9 cellular contexts compared by ENCODE assay signal in genomic region chr11:95641506-95641905, GRCh38.
DNase-seq lines count a peak whose midpoint lies in the region; ATAC-seq and TF ChIP-seq lines count a peak whose summit lies in the region.
"Had no signal": no experiment of that assay in that cellular context is flagged by ENCODE, and none has a peak within 500 bp of the region (broad histone marks: within the 10 kb centered on the region; RNA-seq: fewer than 3 reads in every experiment).

No MANE protein-coding gene starts in this region.

- H3K4me1 ChIP-seq in upper lobe of right lung (peaks cover 5% of the 10 kb centered on the region), neuronal stem cell (ENCODE audit: control insufficient read depth in 2 of 2, insufficient read depth in 1 of 2, low read depth in 1 of 2, low read length in 2 of 2) (no peaks in the 10 kb centered on the region), uterus (no peaks in the 10 kb centered on the region)

- peak; percentile 39 for DNase-seq in activated naive CD8-positive, alpha-beta T cell treated with anti-CD3 and anti-CD28 coated beads for 36 hours
- DNase-seq in upper lobe of right lung (peak; percentile 69), neuronal stem cell (ENCODE audit: low spot score) (no peak), NCI-H1417 treated with DMSO at 0.1 percent for 48 hours (lab: John Stamatoyannopoulos, UW) (no peak), uterus (no peak)

- no peak overlapping the region for H3K9ac ChIP-seq in neuronal stem cell (ENCODE audit: low read depth, low read length, poor library complexity)

- H3K14ac ChIP-seq in neuronal stem cell (ENCODE audit: low read length) = no peak overlapping the region

- H2BK12ac ChIP-seq in neuronal stem cell (ENCODE audit: low read length) = no peak overlapping the region

- no peak overlapping the region for H3K18ac ChIP-seq in neuronal stem cell (ENCODE audit: low read length)

- H4K8ac ChIP-seq in neuronal stem cell (ENCODE audit: low read depth, low read length) = no peak overlapping the region

- H2BK120ac ChIP-seq in neuronal stem cell (ENCODE audit: low read depth, low read length) = no peak overlapping the region

- H2BK5ac ChIP-seq in neuronal stem cell (ENCODE audit: low read length) = no peak overlapping the region

- H3K36me3 Mint-ChIP-seq in activated naive CD8-positive, alpha-beta T cell treated with anti-CD3 and anti-CD28 coated beads for 36 hours = peaks cover 19% of the 10 kb centered on the region

- ATAC-seq in GM18498 (IDR thresholded peaks at IDR 0.05; ENCODE audit: unreplicated experiment) (peak; percentile 100), GM21381 (IDR thresholded peaks at IDR 0.05; ENCODE audit: unreplicated experiment) (peak; percentile 100), HG03520 (IDR thresholded peaks at IDR 0.05; ENCODE audit: unreplicated experiment) (peak; percentile 100), upper lobe of right lung (peak; percentile 95)
- ATAC-seq: HCT116 had no signal

- no peak overlapping the region for H2BK15ac ChIP-seq in neuronal stem cell (ENCODE audit: low read length)

- peak overlapping the region; percentile 89 for H3K27ac Mint-ChIP-seq in activated naive CD8-positive, alpha-beta T cell treated with anti-CD3 and anti-CD28 coated beads for 36 hours

- H3K9me3 Mint-ChIP-seq in activated naive CD8-positive, alpha-beta T cell treated with anti-CD3 and anti-CD28 coated beads for 36 hours = peaks cover 16% of the 10 kb centered on the region

- H3K4me3 ChIP-seq in upper lobe of right lung (no peak overlapping the region), neuronal stem cell (ENCODE audit: low read length in 2 of 2) (no peak overlapping the region), uterus (no peak overlapping the region)

- no peaks in the 10 kb centered on the region for H3K27me3 Mint-ChIP-seq in activated naive CD8-positive, alpha-beta T cell treated with anti-CD3 and anti-CD28 coated beads for 36 hours

- no peak overlapping the region for H3K4me2 ChIP-seq in neuronal stem cell (ENCODE audit: insufficient read depth, low read length, poor library complexity, severe bottlenecking)

- no peaks in the 10 kb centered on the region for H3K27me3 ChIP-seq in upper lobe of right lung
- H3K27me3 ChIP-seq in neuronal stem cell (ENCODE audit: control insufficient read depth in 3 of 3, insufficient read depth in 3 of 3, low read depth in 1 of 3, low read length in 3 of 3) = peaks cover 0 to 2% (median 0%) of the 10 kb centered on the region in 3 experiments
- no peaks in the 10 kb centered on the region for H3K27me3 ChIP-seq in uterus

- TF ChIP-seq POLR2A in uterus (IDR thresholded peaks at IDR 0.05) = no peak

- H2AK5ac ChIP-seq in neuronal stem cell (ENCODE audit: low read depth, low read length) = no peak overlapping the region

- H3K4me3 Mint-ChIP-seq in activated naive CD8-positive, alpha-beta T cell treated with anti-CD3 and anti-CD28 coated beads for 36 hours = no peak overlapping the region

- no peak overlapping the region for H3K23ac ChIP-seq in neuronal stem cell (ENCODE audit: low read depth, low read length, poor library complexity)

- H4K91ac ChIP-seq in neuronal stem cell (ENCODE audit: low read depth, low read length, poor library complexity) = no peak overlapping the region

- WGBS in neuronal stem cell (ENCODE audit: extremely low coverage in 2 of 2, insufficient read length in 2 of 2, insufficient replicate concordance in 1 of 2), 2 donors = no CpG with 5 or more reads among the region's 3 CpGs

- H3K27ac ChIP-seq in upper lobe of right lung (no peak overlapping the region), neuronal stem cell (replicated peaks; ENCODE audit: low read length) (no peak overlapping the region), uterus (no peak overlapping the region)

- intact Hi-C loops in upper lobe of right lung (cut with DNase I) = no loop called here
- intact Hi-C loops in uterus (cut with DNase I; ENCODE audit: low total_unique reads) = no loop called here

- no peak overlapping the region for H2AFZ ChIP-seq in neuronal stem cell (ENCODE audit: low read length)

- H3K79me1 ChIP-seq in neuronal stem cell (ENCODE audit: low read depth, low read length) = no peaks in the 10 kb centered on the region

- TF ChIP-seq CTCF in upper lobe of right lung (IDR thresholded peaks at IDR 0.05) = no peak
- TF ChIP-seq CTCF in uterus (IDR thresholded peaks at IDR 0.05) = no peak

- no peak overlapping the region for H3K4ac ChIP-seq in neuronal stem cell (ENCODE audit: low read length)

- H3K4me1 Mint-ChIP-seq in activated naive CD8-positive, alpha-beta T cell treated with anti-CD3 and anti-CD28 coated beads for 36 hours = peaks cover 16% of the 10 kb centered on the region

- no peaks in the 10 kb centered on the region for H3K9me3 ChIP-seq in upper lobe of right lung
- H3K9me3 ChIP-seq in neuronal stem cell (replicated peaks in 1 of 2; ENCODE audit: control insufficient read depth in 2 of 2, insufficient read depth in 1 of 2, low read depth in 1 of 2, low read length in 2 of 2) = peaks cover 0 to 3% of the 10 kb centered on the region in 2 donors
- H3K9me3 ChIP-seq in uterus = no peaks in the 10 kb centered on the region

- no peaks in the 10 kb centered on the region for H3K36me3 ChIP-seq in upper lobe of right lung
- no peaks in the 10 kb centered on the region for H3K36me3 ChIP-seq in neuronal stem cell (replicated peaks in 1 of 2; ENCODE audit: control insufficient read depth in 2 of 2, insufficient read depth in 2 of 2, low read length in 2 of 2)
- no peaks in the 10 kb centered on the region for H3K36me3 ChIP-seq in uterus

Comparison
In these comparisons a context has a peak if more than half of its experiments do, and no peak if none do; other contexts are left out.
1. DNase-seq: peak in activated naive CD8-positive, alpha-beta T cell treated with anti-CD3 and anti-CD28 coated beads for 36 hours (single experiment) and upper lobe of right lung (single experiment); none in neuronal stem cell (single experiment), NCI-H1417 treated with DMSO at 0.1 percent for 48 hours (single experiment) and uterus (0 of 2).
2. Peak in every context shown above with its lines, with median percentiles within 50 percentile points of each other: ATAC-seq.